24 cellular contexts compared by ENCODE assay signal in genomic region chr2:71326968-71327367, GRCh38. TPM values are rescaled to one million over a fixed set of nuclear protein-coding genes. Genes with fewer than 3 reads are reported as not detected.
DNase-seq lines count a peak whose midpoint lies in the region; ATAC-seq, FAIRE-seq and TF ChIP-seq lines count a peak whose summit lies in the region.
"Had no signal": no experiment of that assay in that cellular context is flagged by ENCODE, and none has a peak within 500 bp of the region (broad histone marks: within the 10 kb centered on the region; RNA-seq: fewer than 3 reads in every experiment).

No MANE protein-coding gene starts in this region.

- BruUV-seq in HepG2 (replicated peaks; lab: Mats Ljungman, UMichigan) (no TSS peak), K562 (replicated peaks; lab: Mats Ljungman, UMichigan) (no TSS peak)

- POLR2A ChIA-PET in HepG2 (lab: Yijun Ruan, JAX) = no interaction called here
- POLR2A ChIA-PET in K562 (lab: Yijun Ruan, JAX) = interaction anchor here (0.9 kb wide), 1 partner anchor 8 kb away, joined by 3 read pairs; no protein-coding TSS in a partner anchor

- H2AFZ ChIP-seq in HepG2 (ENCODE audit: low read length) = peak overlapping the region; percentile 71
- H2AFZ ChIP-seq in K562 (ENCODE audit: low read depth, low read length) = peak overlapping the region; percentile 33; the same call in 1 of the 2 replicates

- H3K9me3 ChIP-seq in HepG2 (ENCODE audit: low read length) (0 out of 2 replicates have a peak, but pooled peaks cover under 1% of the 10 kb centered on the region), right lobe of liver (no peaks in the 10 kb centered on the region), K562 (replicated peaks; ENCODE audit: control insufficient read depth, insufficient read depth, low read depth, low read length) (no peaks in the 10 kb centered on the region)
- H3K9me3 ChIP-seq: BE2C had no signal

- WGBS in HepG2 (ENCODE audit: low lambda C conversion rate) = 34% methylated on average over 3 of the region's 3 CpGs
- WGBS in right lobe of liver (ENCODE audit: insufficient coverage, low coverage, low lambda C conversion rate, missing lambda C conversion rate) = 85% methylated on average over 2 of the region's 3 CpGs
- WGBS in K562 (ENCODE audit: insufficient coverage, low coverage, missing lambda C conversion rate) = 33% methylated on average over 3 of the region's 3 CpGs

- H3K4me1 ChIP-seq in HepG2 (ENCODE audit: insufficient read depth, low read length) = peaks cover 22% of the 10 kb centered on the region
- peaks cover 0 to 5% (median 0%) of the 10 kb centered on the region in 4 donors for H3K4me1 ChIP-seq in right lobe of liver
- H3K4me1 ChIP-seq in K562 (replicated peaks in 1 of 2; ENCODE audit: control insufficient read depth in 2 of 2, insufficient read depth in 2 of 2, low read length in 2 of 2) = no peaks in the 10 kb centered on the region
- H3K4me1 ChIP-seq: BE2C, BLaER1 had no signal

- TF ChIP-seq POLR2A in HepG2 (IDR thresholded peaks at IDR 0.05; ENCODE audit: insufficient read depth in 1 of 2, low read depth in 2 of 2, low read length in 2 of 2) (no peak), right lobe of liver (IDR thresholded peaks at IDR 0.05) (no peak), K562 (conservative IDR thresholded peaks at IDR 0.05) (no peak)

- intact Hi-C loops in HepG2 (cut with micrococcal nuclease; ENCODE audit: unreplicated experiment) = no loop called here
- intact Hi-C loops in right lobe of liver (cut with DNase I) = no loop called here
- intact Hi-C loops in K562 (cut with micrococcal nuclease) = no loop called here

- no peak overlapping the region for H3K9ac ChIP-seq in HepG2 (ENCODE audit: insufficient read depth, low read depth, low read length)
- H3K9ac ChIP-seq in K562 (ENCODE audit: insufficient read depth in 1 of 2, low read depth in 2 of 2, low read length in 2 of 2) = no peak overlapping the region
- H3K9ac ChIP-seq: BLaER1 had no signal

- no peak for ATAC-seq in HepG2
- ATAC-seq in right lobe of liver = no peak
- ATAC-seq in K562 = no peak
- ATAC-seq: GM12878 had no signal

- no peak overlapping the region for H3K27ac ChIP-seq in HepG2 (ENCODE audit: extremely low read length, insufficient read depth, low read length)
- H3K27ac ChIP-seq in right lobe of liver = no peak overlapping the region
- H3K27ac ChIP-seq in K562 (ENCODE audit: extremely low read depth, low read depth, low read length) = no peak overlapping the region
- H3K27ac ChIP-seq: BLaER1 had no signal

- H3K79me2 ChIP-seq in HepG2 (ENCODE audit: insufficient read depth, low read length) = peaks cover 3% of the 10 kb centered on the region
- H3K79me2 ChIP-seq in K562 (ENCODE audit: control insufficient read depth, insufficient read depth, low read length) = peaks cover 5% of the 10 kb centered on the region

- H3K4me3 ChIP-seq in HepG2 (replicated peaks in 1 of 3; ENCODE audit: insufficient read depth in 1 of 3, low read depth in 2 of 3, low read length in 3 of 3) = no peak overlapping the region
- no peak overlapping the region for H3K4me3 ChIP-seq in right lobe of liver
- H3K4me3 ChIP-seq in K562 = no peak overlapping the region
- H3K4me3 ChIP-seq: BLaER1, GM12878 had no signal

- in situ Hi-C loops in HepG2 (cut with HindIII; ENCODE audit: extremely low pct_ligation_motif_present, low pct_unique_long_range_greater_than_20kb) (no loop called here), K562 (cut with MboI) (no loop called here)

- TF ChIP-seq CTCF in HepG2 (CRISPR knock-in tag; IDR thresholded peaks at IDR 0.05) (no peak), right lobe of liver (IDR thresholded peaks at IDR 0.05) (no peak), K562 (IDR thresholded peaks at IDR 0.05 in 2 of 3, conservative IDR thresholded peaks at IDR 0.05 in 1 of 3; ENCODE audit: insufficient read depth in 2 of 3, low read depth in 1 of 3, low read length in 3 of 3) (no peak)

- FAIRE-seq in HepG2 (lab: Jason Lieb, UNC) (no peak), K562 (lab: Jason Lieb, UNC) (peak; percentile 46)
- FAIRE-seq: A204.1, GM12878, GM12892, GM18507 had no signal

- H4K20me1 ChIP-seq in HepG2 (ENCODE audit: insufficient read depth, low read length) (no peaks in the 10 kb centered on the region), K562 (replicated peaks; ENCODE audit: control insufficient read depth, insufficient read depth, low read length) (no peaks in the 10 kb centered on the region)
- H4K20me1 ChIP-seq: BLaER1 had no signal

- H3K27me3 ChIP-seq in HepG2 (ENCODE audit: control insufficient read depth in 1 of 2, insufficient read depth in 2 of 2, low read length in 2 of 2) (peaks cover 0 to 18% of the 10 kb centered on the region in 2 experiments; a peak in 1 of 5 replicates), right lobe of liver (no peaks in the 10 kb centered on the region), K562 (ENCODE audit: control insufficient read depth in 2 of 2, insufficient read depth in 2 of 2, low read length in 2 of 2) (no peaks in the 10 kb centered on the region)
- H3K27me3 ChIP-seq: BE2C, BLaER1 had no signal

- H3K9me1 ChIP-seq in K562 (ENCODE audit: control insufficient read depth, insufficient read depth, low read length) = no peaks in the 10 kb centered on the region

- CTCF ChIA-PET in HepG2 (lab: Yijun Ruan, JAX; ENCODE audit: low intra/inter-chr PET ratio, low total read pairs) (no interaction called here), K562 (lab: Yijun Ruan, JAX; ENCODE audit: low intra/inter-chr PET ratio) (no interaction called here)

- H3K4me2 ChIP-seq in HepG2 (ENCODE audit: low read depth, low read length) = peak overlapping the region; percentile 36; the same call in 1 of the 2 replicates
- no peak overlapping the region for H3K4me2 ChIP-seq in K562 (ENCODE audit: insufficient read depth, low read length)
- H3K4me2 ChIP-seq: BLaER1 had no signal

- TF ChIP-seq RAD21 in HepG2 (CRISPR knock-in tag; IDR thresholded peaks at IDR 0.05) = no peak
- TF ChIP-seq RAD21 in K562 (CRISPR knock-in tag; conservative IDR thresholded peaks at IDR 0.05 in 1 of 2, IDR thresholded peaks at IDR 0.05 in 1 of 2) = no peak

- H3K36me3 ChIP-seq in HepG2 (replicated peaks in 1 of 2; ENCODE audit: control insufficient read depth in 1 of 2, insufficient read depth in 2 of 2, low read length in 2 of 2) = no peaks in the 10 kb centered on the region
- no peaks in the 10 kb centered on the region for H3K36me3 ChIP-seq in right lobe of liver
- H3K36me3 ChIP-seq in K562 (ENCODE audit: control insufficient read depth, insufficient read depth, low read length) = no peaks in the 10 kb centered on the region
- H3K36me3 ChIP-seq: BE2C, BLaER1 had no signal

- TF ChIP-seq EP300 in HepG2 (IDR thresholded peaks at IDR 0.05; ENCODE audit: low read depth in 2 of 2, low read length in 2 of 2) (no peak), HepG2 (CRISPR knock-in tag; IDR thresholded peaks at IDR 0.05; ENCODE audit: borderline replicate concordance) (no peak), K562 (IDR thresholded peaks at IDR 0.05; ENCODE audit: low read length) (no peak)

- DNase-seq in HepG2 (ENCODE audit: low spot score) (no peak), right lobe of liver (no peak), K562 (ENCODE audit: extremely low read depth in 1 of 4, low spot score in 3 of 4) (no peak), NCI-H524 treated with DMSO at 0.1 percent for 48 hours (lab: John Stamatoyannopoulos, UW) (no peak), NCI-H2196 (lab: John Stamatoyannopoulos, UW; ENCODE audit: unreplicated experiment) (no peak)
- DNase-seq: 8988T; ACHN; BE2C; C1 segment of cervical spinal cord; CD4-positive, CD25-positive, alpha-beta regulatory T cell; CD8-positive, alpha-beta memory T cell; COR-L47; DMS 273 treated with DMSO at 0.1 percent for 48 hours; DMS153; DMS53; DMS79; DND-41; EL; GDM1 had no signal

RNA-seq across cellular contexts. Expression of gene ZNF638, which starts 4.6 kb away (rescaled TPM):
- total RNA-seq in HepG2 (2016; rRNA removed; fragmentation: Illumina TruSeq; extraction: Trizol) = 133 and 144 TPM in 2 replicates
- 144 and 165 TPM in 2 replicates for total RNA-seq in HepG2 (2016; cell fraction: cytosol; rRNA removed; fragmentation: Illumina TruSeq; extraction: Trizol; ENCODE audit: low read depth)
- 136 and 142 TPM in 2 replicates for total RNA-seq in HepG2 (2016; cell fraction: insoluble cytoplasmic fraction; rRNA removed; fragmentation: Illumina TruSeq; extraction: Trizol)
- total RNA-seq in HepG2 (2016; cell fraction: membrane; rRNA removed; fragmentation: Illumina TruSeq; extraction: Trizol) = 69.6 and 88.9 TPM in 2 replicates
- total RNA-seq in HepG2 (2016; cell fraction: nucleus; rRNA removed; fragmentation: Illumina TruSeq; extraction: Trizol) = 338 and 339 TPM in 2 replicates
- polyA plus RNA-seq in HepG2 (2011; rRNA removed) = 79.8 and 92.7 TPM in 2 replicates
- 30.4 and 44.2 TPM in 2 replicates for polyA plus RNA-seq in HepG2 (2011; cell fraction: cytosol; rRNA removed)
- polyA plus RNA-seq in HepG2 (2011; cell fraction: nucleus; rRNA removed) = 156 and 178 TPM in 2 replicates
- polyA plus RNA-seq in HepG2 (2012) = 94.6 and 110 TPM in 2 replicates
- polyA plus RNA-seq in HepG2 (2016; cell fraction: cytosol; fragmentation: Illumina TruSeq; extraction: Trizol; ENCODE audit: low read depth) = 8.2 and 8.9 TPM in 2 replicates
- polyA plus RNA-seq in HepG2 (2016; cell fraction: insoluble cytoplasmic fraction; fragmentation: Illumina TruSeq; extraction: Trizol; ENCODE audit: low read depth) = 88.5 and 93.4 TPM in 2 replicates
- polyA plus RNA-seq in HepG2 (2016; cell fraction: membrane; fragmentation: Illumina TruSeq; extraction: Trizol; ENCODE audit: low read depth) = 13.9 and 16.6 TPM in 2 replicates
- 235 and 243 TPM in 2 replicates for polyA plus RNA-seq in HepG2 (2016; cell fraction: nucleus; fragmentation: Illumina TruSeq; extraction: Trizol; ENCODE audit: insufficient read depth, low read depth)
- 88.0 and 129 TPM in 2 replicates for polyA minus RNA-seq in HepG2 (2011; rRNA and poly(A)+ RNA removed; ENCODE audit: low replicate concordance)
- 77.1 and 94.9 TPM in 2 replicates for polyA minus RNA-seq in HepG2 (2011; cell fraction: cytosol; rRNA and poly(A)+ RNA removed)
- 881 and 997 TPM in 2 replicates for polyA minus RNA-seq in HepG2 (2011; cell fraction: nucleus; rRNA and poly(A)+ RNA removed)
- 10 to 100 TPM; 41.8 to 65.8 (median 61.5) TPM for total RNA-seq in right lobe of liver
- total RNA-seq in K562 (2011; cell fraction: chromatin; rRNA removed; ENCODE audit: low replicate concordance) = 174 and 623 TPM in 2 replicates
- 72.9 and 101 TPM in 2 replicates for total RNA-seq in K562 (2011; cell fraction: nucleolus; rRNA removed)
- total RNA-seq in K562 (2011; cell fraction: nucleoplasm; rRNA removed) = 171 and 220 TPM in 2 replicates
- 87.9 and 98.8 TPM in 2 replicates for total RNA-seq in K562 (2014; rRNA removed)
- 155 and 159 TPM in 2 replicates for total RNA-seq in K562 (2014; rRNA removed; fragmentation: Illumina TruSeq; extraction: Trizol)
- 151 and 165 TPM in 2 replicates for total RNA-seq in K562 (2015; rRNA removed; fragmentation: Illumina TruSeq; extraction: Trizol)
- total RNA-seq in K562 (2021) = 73.8 and 79.5 TPM in 2 replicates
- 67.2 and 110 TPM in 2 replicates for polyA plus RNA-seq in K562 (2011; rRNA removed)
- 23.5 and 29.3 TPM in 2 replicates for polyA plus RNA-seq in K562 (2011; cell fraction: cytosol; rRNA removed)
- polyA plus RNA-seq in K562 (2011; cell fraction: nucleus; rRNA removed) = 130 and 153 TPM in 2 replicates
- polyA plus RNA-seq in K562 (2012) = 78.1 and 79.2 TPM in 2 replicates
- polyA plus RNA-seq in K562 (2014; fragmentation: Illumina TruSeq; extraction: Trizol) = 71.8 and 113 TPM in 2 replicates
- 10 to 100 TPM; 53.3 to 57.6 TPM for polyA plus RNA-seq in K562 (2014; fragmentation: Nextera tagmentation; extraction: Ambion mirVana)
- polyA plus RNA-seq in K562 (2014; rRNA removed) = 79.3 and 82.5 TPM in 2 replicates
- polyA minus RNA-seq in K562 (2011; rRNA and poly(A)+ RNA removed) = 305 and 364 TPM in 2 replicates
- 49.1 and 83.5 TPM in 2 replicates for polyA minus RNA-seq in K562 (2011; cell fraction: cytosol; rRNA and poly(A)+ RNA removed)
- 224 and 279 TPM in 2 replicates for polyA minus RNA-seq in K562 (2011; cell fraction: nucleus; rRNA and poly(A)+ RNA removed)
